Comparison of ENCODE assay signal across 29 cellular contexts in the genomic region with DNA sequence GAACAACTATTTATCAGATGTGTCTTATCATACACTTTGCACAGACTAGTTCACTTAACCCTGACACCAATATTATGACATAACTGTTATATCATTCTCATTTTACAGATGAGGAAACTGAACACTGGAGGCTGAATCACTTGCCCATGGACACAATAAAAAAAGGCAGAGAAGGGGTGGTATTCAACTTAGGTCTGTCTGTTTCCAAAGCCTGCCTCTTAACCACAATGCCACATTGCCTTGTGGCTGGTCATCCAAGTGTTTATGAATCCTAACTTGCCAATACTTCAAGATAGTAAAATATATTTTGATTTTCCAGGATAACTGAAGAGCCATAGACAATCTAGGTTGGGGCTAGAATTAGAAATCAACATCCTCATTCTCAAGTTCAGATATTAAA.
"Had no signal": no experiment of that assay in that cellular context is flagged by ENCODE, and none has a peak within 500 bp of the region (broad histone marks: within the 10 kb centered on the region; RNA-seq: fewer than 3 reads in every experiment).

No MANE protein-coding gene starts in this region.

- H3K4me1 ChIP-seq: left lung, lower lobe of right lung, prostate gland, testis had no signal

- DNase-seq: heart right ventricle; kidney glomerular epithelial cell; left colon; left lung; lower lobe of right lung; mesendoderm; naive thymus-derived CD4-positive, alpha-beta T cell; nucleus accumbens; pancreas; posterior cingulate gyrus; retina; right cardiac atrium; small intestine; spleen; stimulated activated CD4-positive, alpha-beta T cell treated with anti-CD3 and anti-CD28 coated beads, Interleukin-4, amount 100 ng/mL, for 4 hours; stimulated activated CD8-positive, alpha-beta memory T cell treated with anti-CD3 and anti-CD28 coated beads, Interleukin-4, amount 100 ng/mL, for 48 hours; stimulated activated naive CD4-positive, alpha-beta T cell treated with Interleukin-2 at 50 U/mL for 16 hours; stimulated activated naive CD8-positive, alpha-beta T cell treated with anti-CD3 and anti-CD28 coated beads, Interleukin-15, amount 100 ng/mL, for 72 hours; testis; thyroid gland; transverse colon; upper lobe of left lung had no signal

- H3K27me3 ChIP-seq: heart right ventricle, hepatocyte, left lung, pancreas, spleen, testis, thyroid gland, transverse colon, upper lobe of left lung had no signal

- H3K9me3 Mint-ChIP-seq: mesothelial cell of epicardium; nephron; stimulated activated memory B cell treated with anti-CD40 and anti-IgM and Interleukin-4, amounts not matched to agents 10 μg/mL and 1 μg/mL and 100 μg/mL, for 72 hours; stimulated activated naive CD8-positive, alpha-beta T cell treated with anti-CD3 and anti-CD28 coated beads, Interleukin-15, amount 100 ng/mL, for 72 hours had no signal

- ATAC-seq: heart right ventricle; left colon; left lung; lower lobe of right lung; naive thymus-derived CD4-positive, alpha-beta T cell; pancreas; right cardiac atrium; sciatic nerve; stimulated activated memory B cell treated with anti-CD40 and anti-IgM and Interleukin-4, amounts not matched to agents 10 μg/mL and 1 μg/mL and 100 μg/mL, for 72 hours; stimulated activated naive CD8-positive, alpha-beta T cell treated with anti-CD3 and anti-CD28 coated beads, Interleukin-15, amount 100 ng/mL, for 72 hours had no signal

- H3K4me1 Mint-ChIP-seq: stimulated activated memory B cell treated with anti-CD40 and anti-IgM and Interleukin-4, amounts not matched to agents 10 μg/mL and 1 μg/mL and 100 μg/mL, for 72 hours had no signal

- H3K36me3 ChIP-seq: prostate gland had no signal

- H3K27ac Mint-ChIP-seq: mesothelial cell of epicardium; nephron; stimulated activated memory B cell treated with anti-CD40 and anti-IgM and Interleukin-4, amounts not matched to agents 10 μg/mL and 1 μg/mL and 100 μg/mL, for 72 hours; stimulated activated naive CD8-positive, alpha-beta T cell treated with anti-CD3 and anti-CD28 coated beads, Interleukin-15, amount 100 ng/mL, for 72 hours had no signal

- H3K9me3 ChIP-seq: heart right ventricle, left lung, lower lobe of right lung, pancreas, prostate gland, spleen, testis, thyroid gland, transverse colon, upper lobe of left lung had no signal

- H3K27ac ChIP-seq: heart right ventricle, hepatocyte, left lung, lower lobe of right lung, pancreas, prostate gland, spleen, testis, thyroid gland, transverse colon, upper lobe of left lung had no signal

- H3K4me3 Mint-ChIP-seq: mesothelial cell of epicardium; naive thymus-derived CD4-positive, alpha-beta T cell; nephron; neural crest cell; stimulated activated memory B cell treated with anti-CD40 and anti-IgM and Interleukin-4, amounts not matched to agents 10 μg/mL and 1 μg/mL and 100 μg/mL, for 72 hours; stimulated activated naive CD8-positive, alpha-beta T cell treated with anti-CD3 and anti-CD28 coated beads, Interleukin-15, amount 100 ng/mL, for 72 hours had no signal

- H3K27me3 Mint-ChIP-seq: naive thymus-derived CD4-positive, alpha-beta T cell; stimulated activated memory B cell treated with anti-CD40 and anti-IgM and Interleukin-4, amounts not matched to agents 10 μg/mL and 1 μg/mL and 100 μg/mL, for 72 hours; stimulated activated naive CD8-positive, alpha-beta T cell treated with anti-CD3 and anti-CD28 coated beads, Interleukin-15, amount 100 ng/mL, for 72 hours had no signal

- H3K36me3 Mint-ChIP-seq: mesothelial cell of epicardium had no signal

- H3K4me3 ChIP-seq: heart right ventricle, hepatocyte, left lung, lower lobe of right lung, pancreas, prostate gland, spleen, testis, thyroid gland, transverse colon, upper lobe of left lung had no signal
